Comparison of ENCODE assay signal across 11 cellular contexts in genomic region chr3:56787784-56788256, GRCh38. TPM values are rescaled to one million over a fixed set of nuclear protein-coding genes. Genes with fewer than 3 reads are reported as not detected.
DNase-seq lines count a peak whose midpoint lies in the region; ATAC-seq and TF ChIP-seq lines count a peak whose summit lies in the region.
"Had no signal": no experiment of that assay in that cellular context is flagged by ENCODE, and none has a peak within 500 bp of the region (broad histone marks: within the 10 kb centered on the region; RNA-seq: fewer than 3 reads in every experiment).

No MANE protein-coding gene starts in this region.

- no peak overlapping the region for H3K4me2 ChIP-seq in trophoblast cell (ENCODE audit: low read length)
- H3K4me2 ChIP-seq: BLaER1 had no signal

- no peaks in the 10 kb centered on the region for H3K9me3 ChIP-seq in lower lobe of right lung
- H3K9me3 ChIP-seq in uterus = no peaks in the 10 kb centered on the region
- H3K9me3 ChIP-seq in ascending aorta = no peaks in the 10 kb centered on the region
- H3K9me3 ChIP-seq in trophoblast cell (ENCODE audit: insufficient read depth, low read depth, low read length) = no peaks in the 10 kb centered on the region
- H3K9me3 ChIP-seq: BLaER1 had no signal

- H4K12ac ChIP-seq in trophoblast cell (ENCODE audit: low read depth, low read length) = no peak overlapping the region

- no peak overlapping the region for H3K14ac ChIP-seq in trophoblast cell (ENCODE audit: low read length)

- H3K36me3 ChIP-seq in lower lobe of right lung = no peaks in the 10 kb centered on the region
- no peaks in the 10 kb centered on the region for H3K36me3 ChIP-seq in uterus
- no peaks in the 10 kb centered on the region for H3K36me3 ChIP-seq in ascending aorta
- no peaks in the 10 kb centered on the region for H3K36me3 ChIP-seq in trophoblast cell (ENCODE audit: control insufficient read depth in 1 of 2, insufficient read depth in 2 of 2, low read length in 2 of 2)
- H3K36me3 ChIP-seq: BLaER1 had no signal

- H3K4me3 ChIP-seq in lower lobe of right lung (no peak overlapping the region), uterus (no peak overlapping the region), ascending aorta (no peak overlapping the region), trophoblast cell (ENCODE audit: low read depth, low read length) (no peak overlapping the region)
- H3K4me3 ChIP-seq: BLaER1 had no signal

- no peak overlapping the region for H3K4ac ChIP-seq in trophoblast cell (ENCODE audit: low read depth, low read length)

- H3K4me1 ChIP-seq in lower lobe of right lung (peaks cover 97% of the 10 kb centered on the region), uterus (peaks cover 0 to 9% of the 10 kb centered on the region in 2 donors), ascending aorta (peaks cover 0 to 9% of the 10 kb centered on the region in 2 donors), trophoblast cell (ENCODE audit: control insufficient read depth in 1 of 2, insufficient read depth in 2 of 2, low read length in 2 of 2) (peaks cover 0 to 5% of the 10 kb centered on the region in 2 experiments)

- H2BK5ac ChIP-seq in trophoblast cell (ENCODE audit: low read depth, low read length, poor library complexity) = no peak overlapping the region

- no peak overlapping the region for H2AK5ac ChIP-seq in trophoblast cell (ENCODE audit: low read length)

- no CpG with 5 or more reads among the region's 6 CpGs for WGBS in trophoblast cell (ENCODE audit: extremely low coverage, insufficient coverage, insufficient read length)

- H3K36me3 Mint-ChIP-seq in activated T-cell treated with anti-CD3 and anti-CD28 coated beads, Interleukin-2, amount 50 U/mL, for 4 hours (ENCODE audit: insufficient read depth) = peaks cover 14% of the 10 kb centered on the region

- no peak overlapping the region for H2BK120ac ChIP-seq in trophoblast cell (ENCODE audit: insufficient read depth, low read length, poor library complexity)

- no peaks in the 10 kb centered on the region for H3K9me3 Mint-ChIP-seq in activated T-cell treated with anti-CD3 and anti-CD28 coated beads, Interleukin-2, amount 50 U/mL, for 4 hours
- H3K9me3 Mint-ChIP-seq: endodermal cell had no signal

- no peak overlapping the region for H4K8ac ChIP-seq in trophoblast cell (ENCODE audit: low read depth, low read length)

- no peaks in the 10 kb centered on the region for H3K27me3 ChIP-seq in lower lobe of right lung (ENCODE audit: low read depth)
- no peaks in the 10 kb centered on the region for H3K27me3 ChIP-seq in uterus
- no peaks in the 10 kb centered on the region for H3K27me3 ChIP-seq in ascending aorta
- no peaks in the 10 kb centered on the region for H3K27me3 ChIP-seq in trophoblast cell (ENCODE audit: insufficient read depth, low read length)
- H3K27me3 ChIP-seq: BLaER1 had no signal

- H4K91ac ChIP-seq in trophoblast cell (ENCODE audit: low read depth, low read length) = no peak overlapping the region

- TF ChIP-seq CTCF in lower lobe of right lung (IDR thresholded peaks at IDR 0.05) (no peak), uterus (IDR thresholded peaks at IDR 0.05) (no peak), ascending aorta (IDR thresholded peaks at IDR 0.05) (no peak)

- no peak for TF ChIP-seq POLR2A in uterus (IDR thresholded peaks at IDR 0.05)

- H3K9ac ChIP-seq in trophoblast cell (ENCODE audit: low read length) = no peak overlapping the region
- H3K9ac ChIP-seq: BLaER1 had no signal

- no peak overlapping the region for H2AFZ ChIP-seq in trophoblast cell (ENCODE audit: insufficient read depth, low read length, poor library complexity)

- intact Hi-C loops in lower lobe of right lung (cut with DNase I) (no loop called here), uterus (cut with DNase I; ENCODE audit: low total_unique reads) (no loop called here), ascending aorta (cut with DNase I) (no loop called here)

- peak; percentile 35 for DNase-seq in stimulated activated CD4-positive, alpha-beta T cell treated with anti-CD3 and anti-CD28 coated beads, Interleukin-2, amount 100 ng/mL, for 4 hours (ENCODE audit: low read depth)
- DNase-seq in stimulated activated CD4-positive, alpha-beta T cell treated with anti-CD3 and anti-CD28 coated beads, Interleukin-15, amount 100 ng/mL, for 24 hours = no peak
- no peak for DNase-seq in activated T-cell treated with anti-CD3 and anti-CD28 coated beads, Interleukin-2, amount 50 U/mL, for 4 hours
- no peak for DNase-seq in lower lobe of right lung
- no peak for DNase-seq in uterus
- no peak for DNase-seq in ascending aorta (ENCODE audit: low spot score in 2 of 2)
- DNase-seq in trophoblast cell = no peak
- no peak for DNase-seq in hypothalamus (lab: John Stamatoyannopoulos, UW)
- DNase-seq: endodermal cell had no signal

- H3K27me3 Mint-ChIP-seq in activated T-cell treated with anti-CD3 and anti-CD28 coated beads, Interleukin-2, amount 50 U/mL, for 4 hours (ENCODE audit: low read depth) = no peaks in the 10 kb centered on the region

- no peaks in the 10 kb centered on the region for H3K79me1 ChIP-seq in trophoblast cell (ENCODE audit: low read length)

- H3K79me2 ChIP-seq in trophoblast cell (ENCODE audit: control insufficient read depth, insufficient read depth, low read length, poor library complexity) = no peaks in the 10 kb centered on the region

- H2BK12ac ChIP-seq in trophoblast cell (ENCODE audit: low read length) = no peak overlapping the region

- no peak overlapping the region for H3K18ac ChIP-seq in trophoblast cell (ENCODE audit: low read length)

- H3K4me1 Mint-ChIP-seq in activated T-cell treated with anti-CD3 and anti-CD28 coated beads, Interleukin-2, amount 50 U/mL, for 4 hours (ENCODE audit: low read depth) = peaks cover 97% of the 10 kb centered on the region

- H3K23ac ChIP-seq in trophoblast cell (ENCODE audit: low read length) = no peak overlapping the region

- peak in 1 of 2 donors; percentile 15 for ATAC-seq in activated T-cell treated with anti-CD3 and anti-CD28 coated beads, Interleukin-2, amount 50 U/mL, for 4 hours
- ATAC-seq in lower lobe of right lung = peak; percentile 55 to 79
- ATAC-seq: HCT116 had no signal

- H3K4me3 Mint-ChIP-seq in activated T-cell treated with anti-CD3 and anti-CD28 coated beads, Interleukin-2, amount 50 U/mL, for 4 hours = peak overlapping the region; percentile 54
- H3K4me3 Mint-ChIP-seq: endodermal cell had no signal

- H3K27ac ChIP-seq in lower lobe of right lung = peak overlapping the region; percentile 82
- peak overlapping the region; percentile 39 to 66 for H3K27ac ChIP-seq in uterus
- H3K27ac ChIP-seq in ascending aorta = peak overlapping the region in 1 of 2 donors; percentile 4
- H3K27ac ChIP-seq in trophoblast cell (ENCODE audit: low read depth, low read length) = no peak overlapping the region
- H3K27ac ChIP-seq: BLaER1 had no signal

RNA-seq across cellular contexts. Expression of gene ARHGEF3, which starts 13.9 kb away (rescaled TPM):
- 10 to 100 TPM; 42.4 to 53.9 (median 44.7) TPM for total RNA-seq in activated T-cell treated with anti-CD3 and anti-CD28 coated beads, Interleukin-2, amount 50 U/mL, for 4 hours
- 48.0 TPM for total RNA-seq in lower lobe of right lung
- total RNA-seq in uterus = 10 to 100 TPM; 15.9 to 79.4 (median 44.8) TPM
- total RNA-seq in ascending aorta = 16.8 TPM
- 21.0 and 22.3 TPM in 2 replicates for polyA plus RNA-seq in trophoblast cell (2013)
